In the genomic region with DNA sequence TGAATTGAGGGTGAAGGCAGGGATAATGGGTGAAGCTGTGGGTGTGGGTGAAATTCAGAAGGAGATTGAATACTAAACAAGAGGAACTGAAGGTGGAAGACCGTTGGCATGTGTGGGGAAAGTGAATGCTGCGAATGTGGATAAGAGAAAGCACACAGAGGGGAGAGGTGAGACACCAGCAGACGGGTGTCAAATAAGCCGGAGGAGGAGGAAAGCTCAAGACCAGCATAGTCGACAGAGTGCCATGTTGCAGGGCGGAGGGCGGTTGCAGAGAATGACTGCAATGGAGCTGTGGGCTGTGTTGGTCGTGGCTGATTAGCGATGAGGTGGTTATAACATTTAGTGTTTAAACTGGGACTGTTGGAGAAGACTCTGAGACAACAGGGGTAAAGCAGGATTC, we compare ENCODE assay signal across 17 cellular contexts. TPM values are rescaled to one million over a fixed set of nuclear protein-coding genes. Genes with fewer than 3 reads are reported as not detected.
A peak's percentile ranks its signal among the peaks of the same experiment; 100 is the strongest.
DNase-seq lines count a peak whose midpoint lies in the region; ATAC-seq and TF ChIP-seq lines count a peak whose summit lies in the region.
"Had no signal": no experiment of that assay in that cellular context is flagged by ENCODE, and none has a peak within 500 bp of the region (broad histone marks: within the 10 kb centered on the region; RNA-seq: fewer than 3 reads in every experiment).

No MANE protein-coding gene starts in this region.

- peak overlapping the region; percentile 33 for H3K27ac Mint-ChIP-seq in Calu3 (ENCODE audit: unreplicated experiment)
- H3K27ac Mint-ChIP-seq: CD4-positive, alpha-beta T cell had no signal

- no peak overlapping the region for H3K4me2 ChIP-seq in GM23248 (ENCODE audit: unreplicated experiment)
- H3K4me2 ChIP-seq: A549 had no signal

- no peak overlapping the region for H3K4me3 Mint-ChIP-seq in Calu3 (ENCODE audit: low read depth, unreplicated experiment)
- H3K4me3 Mint-ChIP-seq: CD4-positive, alpha-beta T cell had no signal

- CTCF ChIA-PET in Calu3 (lab: Charles Lee) = no interaction called here

- H3K27me3 ChIP-seq in RWPE2 (ENCODE audit: insufficient read depth, poor library complexity, severe bottlenecking) (no peaks in the 10 kb centered on the region), GM23248 (replicated peaks; ENCODE audit: insufficient read depth) (peaks cover 18% of the 10 kb centered on the region)

- H3K4me3 ChIP-seq in RWPE2 (ENCODE audit: severe bottlenecking) = no peak overlapping the region
- H3K4me3 ChIP-seq in GM23248 = no peak overlapping the region
- H3K4me3 ChIP-seq: A549, HAP-1 had no signal

- H3K36me3 Mint-ChIP-seq in Calu3 (ENCODE audit: insufficient read depth, unreplicated experiment) = peaks cover 7% of the 10 kb centered on the region

- TF ChIP-seq CTCF in Calu3 (IDR thresholded peaks at IDR 0.05; ENCODE audit: unreplicated experiment) (no peak), RWPE2 (IDR thresholded peaks at IDR 0.05; ENCODE audit: poor library complexity, severe bottlenecking) (no peak)

- intact Hi-C loops in Calu3 (cut with micrococcal nuclease; ENCODE audit: unreplicated experiment) (no loop called here), posterior vena cava (cut with DNase I) (no loop called here)

- no peak overlapping the region for H3K27ac ChIP-seq in RWPE2 (ENCODE audit: poor library complexity, severe bottlenecking)
- H3K27ac ChIP-seq in GM23248 = no peak overlapping the region
- H3K27ac ChIP-seq: 22Rv1, A549, C4-2B had no signal

- H3K36me3 ChIP-seq in RWPE2 (ENCODE audit: low read depth) (no peaks in the 10 kb centered on the region), GM23248 (ENCODE audit: low read depth) (no peaks in the 10 kb centered on the region)
- H3K36me3 ChIP-seq: HAP-1 had no signal

- WGBS in GM23248 (ENCODE audit: low coverage in 1 of 2, low lambda C conversion rate in 2 of 2, missing lambda C conversion rate in 2 of 2), 2 experiments = 55% methylated on average over 9 of the region's 9 CpGs

- no peak overlapping the region for H2AFZ ChIP-seq in GM23248

- H3K9me3 Mint-ChIP-seq in Calu3 (ENCODE audit: low read depth, unreplicated experiment) = peaks cover 16% of the 10 kb centered on the region

- DNase-seq in activated effector memory CD4-positive, alpha-beta T cell treated with anti-CD3 and anti-CD28 coated beads, Interleukin-2, amount 50 U/mL, for 16 hours = peak; percentile 2
- DNase-seq in activated effector memory CD4-positive, alpha-beta T cell treated with Interleukin-2 at 50 U/mL for 16 hours = no peak
- DNase-seq in Calu3 (no peak), RWPE2 (ENCODE audit: low spot score) (peak; percentile 47), posterior vena cava (ENCODE audit: low spot score) (peak; percentile 44), GM23248 (no peak)
- DNase-seq in activated naive CD4-positive, alpha-beta T cell treated with anti-CD3 and anti-CD28 coated beads, Interleukin-2, amount 50 U/mL, for 16 hours = no peak
- DNase-seq: AML-193; CD4-positive, alpha-beta T cell; DMS79 treated with DMSO at 0.1 percent for 48 hours; GF-D8; GOT3 had no signal

- H3K9ac ChIP-seq in GM23248 = no peak overlapping the region

- H3K4me1 Mint-ChIP-seq in Calu3 (ENCODE audit: low read depth, unreplicated experiment) = no peaks in the 10 kb centered on the region

- no peaks in the 10 kb centered on the region for H3K9me2 ChIP-seq in GM23248 (ENCODE audit: insufficient read depth)

- H3K9me3 ChIP-seq in RWPE2 (ENCODE audit: severe bottlenecking) = no peaks in the 10 kb centered on the region
- H3K9me3 ChIP-seq in GM23248 (ENCODE audit: low read depth) = no peaks in the 10 kb centered on the region
- H3K9me3 ChIP-seq: HAP-1 had no signal

- H4K20me1 ChIP-seq in GM23248 (ENCODE audit: insufficient read depth) = no peaks in the 10 kb centered on the region

- peaks cover 7% of the 10 kb centered on the region; the same call in 1 of the 2 replicates for H3F3A ChIP-seq in GM23248 (ENCODE audit: insufficient read depth)

- H3K27me3 Mint-ChIP-seq in Calu3 (ENCODE audit: unreplicated experiment) = peaks cover 66% of the 10 kb centered on the region

- no peaks in the 10 kb centered on the region for H3K79me2 ChIP-seq in GM23248 (ENCODE audit: insufficient read depth)

- no peak for ATAC-seq in RWPE2 (ENCODE audit: low read depth)
- ATAC-seq: A549 had no signal

- no TSS peak for BruUV-seq in Calu3 (replicated peaks; lab: Mats Ljungman, UMichigan)

- H3K4me1 ChIP-seq in RWPE2 (ENCODE audit: insufficient read depth, poor library complexity, severe bottlenecking) = peaks cover 15% of the 10 kb centered on the region
- no peaks in the 10 kb centered on the region for H3K4me1 ChIP-seq in GM23248 (ENCODE audit: insufficient read depth)

- in situ Hi-C loops in GM23248 (cut with MboI) = no loop called here

RNA-seq across cellular contexts. Expression of a gene that starts 16.4 kb away (rescaled TPM):
- total RNA-seq in Calu3 (2022) (0.07 TPM in 2 replicates), posterior vena cava (not detected)
- total RNA-seq in GM23248 (2014; rRNA removed; shearing (Covaris generic)) = not detected in 2 replicates
- 0.03 TPM in 1 of 2 replicates, not detected in the other for polyA plus RNA-seq in GM23248 (2016; fragmentation: Nextera tagmentation; extraction: Ambion mirVana)
- total RNA-seq: CD4-positive, alpha-beta T cell had no signal
- polyA plus RNA-seq: BJ had no signal

RNA-seq across cellular contexts. Expression of a gene that starts 57.8 kb away (rescaled TPM):
- total RNA-seq in Calu3 (2022) (not detected in 2 replicates), posterior vena cava (not detected)
- not detected in 2 replicates for total RNA-seq in GM23248 (2014; rRNA removed; shearing (Covaris generic))
- not detected in 2 replicates for polyA plus RNA-seq in GM23248 (2016; fragmentation: Nextera tagmentation; extraction: Ambion mirVana)
- total RNA-seq: CD4-positive, alpha-beta T cell had no signal
- polyA plus RNA-seq: A549, BJ had no signal

Comparison
In these comparisons a context has a peak if more than half of its experiments do, and no peak if none do; other contexts are left out.
1. DNase-seq: peak in activated effector memory CD4-positive, alpha-beta T cell treated with anti-CD3 and anti-CD28 coated beads, Interleukin-2, amount 50 U/mL, for 16 hours (single experiment), RWPE2 (single experiment) and posterior vena cava (single experiment); none in activated effector memory CD4-positive, alpha-beta T cell treated with Interleukin-2 at 50 U/mL for 16 hours (single experiment), Calu3 (single experiment), GM23248 (single experiment) and activated naive CD4-positive, alpha-beta T cell treated with anti-CD3 and anti-CD28 coated beads, Interleukin-2, amount 50 U/mL, for 16 hours (single experiment).